8 cellular contexts compared by ENCODE assay signal in genomic region chr9:99287641-99288040, GRCh38.
"Had no signal": no experiment of that assay in that cellular context is flagged by ENCODE, and none has a peak within 500 bp of the region (broad histone marks: within the 10 kb centered on the region; RNA-seq: fewer than 3 reads in every experiment).

No MANE protein-coding gene starts in this region.

- ATAC-seq: GM23338 had no signal

- DNase-seq: H9, HCEC 1CT, Karpas-422, KBM-7 had no signal

- H3K4me3 ChIP-seq: GM23338 had no signal

- H2AFZ ChIP-seq: GM23338 had no signal

- FAIRE-seq: H1, HTR-8/SVneo had no signal

- H3K27ac ChIP-seq: KMS-11 had no signal

- H3K4me2 ChIP-seq: GM23338, KMS-11 had no signal

- H3K9ac ChIP-seq: KMS-11 had no signal
